9 cellular contexts compared by ENCODE assay signal in genomic region chr19:31338069-31338767, GRCh38. TPM values are rescaled to one million over a fixed set of nuclear protein-coding genes. Genes with fewer than 3 reads are reported as not detected.
DNase-seq lines count a peak whose midpoint lies in the region; ATAC-seq and TF ChIP-seq lines count a peak whose summit lies in the region.
"Had no signal": no experiment of that assay in that cellular context is flagged by ENCODE, and none has a peak within 500 bp of the region (broad histone marks: within the 10 kb centered on the region; RNA-seq: fewer than 3 reads in every experiment).

No MANE protein-coding gene starts in this region.

- peak; percentile 52 for TF ChIP-seq CTCF in AG09309 (IDR thresholded peaks at IDR 0.05; ENCODE audit: control insufficient read depth, insufficient read depth, low read depth, low read length, missing control alignments)
- peak in 2 of 7 experiments; percentile 12 to 20 for TF ChIP-seq CTCF in body of pancreas (IDR thresholded peaks at IDR 0.05)
- peak; percentile 74 for TF ChIP-seq CTCF in kidney epithelial cell (IDR thresholded peaks at IDR 0.05; ENCODE audit: insufficient read depth, low read length, poor library complexity, severe bottlenecking)
- TF ChIP-seq CTCF in transverse colon (IDR thresholded peaks at IDR 0.05) = peak; percentile 36 to 58 (median 42)

- H3K9me3 ChIP-seq in Karpas-422 (ENCODE audit: low read length) = no peaks in the 10 kb centered on the region
- no peaks in the 10 kb centered on the region for H3K9me3 ChIP-seq in body of pancreas
- H3K9me3 ChIP-seq in transverse colon = no peaks in the 10 kb centered on the region

- H3K27ac ChIP-seq in Karpas-422 (ENCODE audit: low read length) = no peak overlapping the region
- H3K27ac ChIP-seq in body of pancreas = no peak overlapping the region
- peak overlapping the region; percentile 71 to 84 (median 78) for H3K27ac ChIP-seq in transverse colon

- in situ Hi-C loops in transverse colon (cut with MboI; ENCODE audit: low pct_ligation_motif_present in 1 of 4, low pct_unique_long_range_greater_than_20kb in 1 of 4, low sequenced_read_pairs in 3 of 4) = no loop called here

- TF ChIP-seq POLR2A in body of pancreas (IDR thresholded peaks at IDR 0.05) (no peak), transverse colon (IDR thresholded peaks at IDR 0.05) (no peak)

- H3K9ac ChIP-seq in Karpas-422 (ENCODE audit: low read length) = no peak overlapping the region

- no peak overlapping the region for H3K4me2 ChIP-seq in Karpas-422 (ENCODE audit: low read depth, low read length, poor library complexity, severe bottlenecking)

- intact Hi-C loops in body of pancreas (cut with DNase I) = no loop called here
- intact Hi-C loops in transverse colon (cut with DNase I; ENCODE audit: low total_unique reads) = no loop called here

- WGBS in body of pancreas, 2 donors = 45 to 61% methylated on average over 10 of the region's 10 CpGs
- 43 to 50% methylated on average over 3 to 10 of the region's 10 CpGs for WGBS in transverse colon (ENCODE audit: low coverage in 1 of 2), 2 donors

- no peak overlapping the region for H2AFZ ChIP-seq in Karpas-422 (ENCODE audit: low read length)

- H3K9me2 ChIP-seq in Karpas-422 (replicated peaks; ENCODE audit: insufficient read depth, low read length) = no peaks in the 10 kb centered on the region

- H3K4me3 ChIP-seq in AG09309 (ENCODE audit: control insufficient read depth, low read depth, low read length) (no peak overlapping the region), Karpas-422 (ENCODE audit: low read length) (no peak overlapping the region), body of pancreas (no peak overlapping the region), kidney epithelial cell (ENCODE audit: low read depth, low read length) (no peak overlapping the region), transverse colon (no peak overlapping the region)

- no peaks in the 10 kb centered on the region for H3K36me3 ChIP-seq in Karpas-422 (ENCODE audit: insufficient read depth, low read length)
- H3K36me3 ChIP-seq in body of pancreas (replicated peaks in 1 of 2; ENCODE audit: insufficient read depth in 1 of 2, low read depth in 2 of 2) = no peaks in the 10 kb centered on the region
- no peaks in the 10 kb centered on the region for H3K36me3 ChIP-seq in kidney epithelial cell (ENCODE audit: control insufficient read depth, insufficient read depth, low read length)
- H3K36me3 ChIP-seq in transverse colon = no peaks in the 10 kb centered on the region

- no peaks in the 10 kb centered on the region for H3K79me2 ChIP-seq in Karpas-422 (ENCODE audit: low read length)

- no peak for DNase-seq in AG09309 (ENCODE audit: low read depth)
- peak; percentile 67 for DNase-seq in Karpas-422
- DNase-seq in body of pancreas = peak in 3 of 4 donors; percentile 30 to 53 (median 38)
- no peak for DNase-seq in kidney epithelial cell (ENCODE audit: low read depth)
- peak; percentile 47 for DNase-seq in transverse colon
- no peak for DNase-seq in stimulated activated CD4-positive, alpha-beta T cell treated with anti-CD3 and anti-CD28 coated beads, Interleukin-4, amount 100 ng/mL, for 1 hour
- no peak for DNase-seq in putamen (ENCODE audit: low spot score)
- DNase-seq: activated T-cell treated with anti-CD3 and anti-CD28 coated beads, Interleukin-2, amount 50 U/mL, for 4 hours had no signal

- no peaks in the 10 kb centered on the region for H3K4me1 ChIP-seq in Karpas-422 (ENCODE audit: low read length)
- peaks cover 11% of the 10 kb centered on the region for H3K4me1 ChIP-seq in body of pancreas
- peaks cover 15 to 38% (median 20%) of the 10 kb centered on the region in 4 donors for H3K4me1 ChIP-seq in transverse colon

- TF ChIP-seq EP300 in transverse colon (IDR thresholded peaks at IDR 0.05; ENCODE audit: low read depth) = no peak

- H4K20me1 ChIP-seq in Karpas-422 (ENCODE audit: insufficient read depth, low read depth, low read length) = no peaks in the 10 kb centered on the region

- no peaks in the 10 kb centered on the region for H3K27me3 ChIP-seq in Karpas-422 (ENCODE audit: low read length)
- H3K27me3 ChIP-seq in body of pancreas = no peaks in the 10 kb centered on the region
- H3K27me3 ChIP-seq in kidney epithelial cell (ENCODE audit: control insufficient read depth, insufficient read depth, low read length) = no peaks in the 10 kb centered on the region
- H3K27me3 ChIP-seq in transverse colon = no peaks in the 10 kb centered on the region

- ATAC-seq in body of pancreas (peak; percentile 47), HG03439 (IDR thresholded peaks at IDR 0.05; ENCODE audit: unreplicated experiment) (no peak)

RNA-seq across cellular contexts. Expression of gene TSHZ3, which starts 11.0 kb away (rescaled TPM):
- not detected in 2 replicates for total RNA-seq in Karpas-422 (2014; rRNA removed; shearing (Covaris generic); ENCODE audit: low replicate concordance)
- total RNA-seq in body of pancreas = 1 to 10 TPM; 1.3 to 3.0 TPM
- total RNA-seq in kidney epithelial cell = 1.8 and 2.4 TPM in 2 replicates
- 1 to 10 TPM; 3.0 to 6.4 (median 4.6) TPM for total RNA-seq in transverse colon

Comparison
In these comparisons a context has a peak if more than half of its experiments do, and no peak if none do; other contexts are left out.
1. DNase-seq: peak in Karpas-422 (single experiment), body of pancreas (3 of 4) and transverse colon (single experiment); none in AG09309 (single experiment), kidney epithelial cell (single experiment), stimulated activated CD4-positive, alpha-beta T cell treated with anti-CD3 and anti-CD28 coated beads, Interleukin-4, amount 100 ng/mL, for 1 hour (single experiment) and putamen (single experiment).
2. H3K27ac ChIP-seq: peak in transverse colon (4 of 4); none in Karpas-422 (single experiment) and body of pancreas (0 of 4).